Comparison of ENCODE assay signal across 8 cellular contexts in the genomic region with DNA sequence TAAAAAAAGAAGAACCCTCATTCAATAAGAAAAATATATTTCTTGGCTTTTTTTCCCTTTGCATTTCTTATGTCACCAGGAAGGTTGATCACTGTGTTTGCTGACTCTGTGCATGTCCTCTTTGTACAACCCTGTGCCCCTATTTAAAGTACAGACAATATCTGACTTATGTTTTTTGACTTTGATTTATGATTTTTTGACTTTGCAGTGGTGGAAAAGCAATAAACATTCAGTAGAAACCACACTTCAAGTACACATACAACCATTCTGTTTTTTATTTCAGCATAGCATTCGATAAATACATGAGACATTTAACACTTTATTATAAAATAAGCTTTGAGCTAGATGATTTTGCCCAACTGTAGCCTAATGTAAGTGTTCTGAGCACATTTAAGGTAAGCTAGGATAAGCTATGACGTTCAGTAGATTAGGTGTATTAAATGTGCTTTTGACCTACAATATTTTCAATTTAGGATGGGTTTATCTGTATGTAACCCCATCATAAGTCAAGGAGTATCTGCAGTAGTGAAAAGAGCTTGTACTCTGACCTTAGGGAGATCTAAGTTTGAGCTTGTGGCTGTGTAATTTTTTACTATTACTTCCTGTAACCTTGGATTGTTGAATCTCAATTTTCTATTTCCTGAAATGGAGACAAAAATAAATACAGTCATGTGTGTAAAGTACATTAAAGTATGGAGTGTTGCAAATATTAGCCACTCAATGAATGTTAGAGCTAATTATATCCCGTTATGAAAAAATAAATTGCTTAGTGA. TPM values are rescaled to one million over a fixed set of nuclear protein-coding genes. Genes with fewer than 3 reads are reported as not detected.
DNase-seq lines count a peak whose midpoint lies in the region; ATAC-seq and TF ChIP-seq lines count a peak whose summit lies in the region.

No MANE protein-coding gene starts in this region.

- no peaks in the 10 kb centered on the region for H3K9me2 ChIP-seq in Loucy (replicated peaks; ENCODE audit: low read depth, low read length)

- peaks cover 2% of the 10 kb centered on the region for H3K36me3 ChIP-seq in GM06990 (ENCODE audit: control insufficient read depth, insufficient read depth, low read length)
- no peaks in the 10 kb centered on the region for H3K36me3 ChIP-seq in Loucy (ENCODE audit: insufficient read depth, low read length)
- H3K36me3 ChIP-seq in endodermal cell (ENCODE audit: control insufficient read depth, insufficient read depth, low read length) = no peaks in the 10 kb centered on the region
- no peaks in the 10 kb centered on the region for H3K36me3 ChIP-seq in prostate gland

- ATAC-seq in HG02938 (IDR thresholded peaks at IDR 0.05; ENCODE audit: unreplicated experiment) = no peak
- ATAC-seq in HG02798 (IDR thresholded peaks at IDR 0.05; ENCODE audit: poor library complexity, unreplicated experiment) = no peak

- H3K9me3 ChIP-seq in Loucy (ENCODE audit: insufficient read depth, low read depth, low read length) (no peaks in the 10 kb centered on the region), endodermal cell (ENCODE audit: control insufficient read depth, low read length) (no peaks in the 10 kb centered on the region), prostate gland (no peaks in the 10 kb centered on the region)

- H3K27ac Mint-ChIP-seq in endodermal cell = no peak overlapping the region

- H3K4me1 Mint-ChIP-seq in endodermal cell = peaks cover 13% of the 10 kb centered on the region

- 0 out of 2 replicates have a peak, but pooled peaks cover 4% of the 10 kb centered on the region for H3K79me2 ChIP-seq in Loucy (ENCODE audit: insufficient read depth, low read length)

- no peak for TF ChIP-seq POLR2A in prostate gland (IDR thresholded peaks at IDR 0.05)

- H3F3A ChIP-seq in Loucy (ENCODE audit: low read depth) = no peaks in the 10 kb centered on the region

- H3K9me3 Mint-ChIP-seq in endodermal cell = no peaks in the 10 kb centered on the region

- 94 to 100% methylated on average over 1 to 3 of the region's 3 CpGs for WGBS in endodermal cell (ENCODE audit: insufficient coverage in 1 of 2, insufficient read length in 1 of 2), 2 experiments
- 65% methylated on average over 3 of the region's 3 CpGs for WGBS in prostate gland

- H3K27ac ChIP-seq in endodermal cell (ENCODE audit: low read depth, low read length) = no peak overlapping the region
- H3K27ac ChIP-seq in prostate gland = peak overlapping the region; percentile 95 to 98

- peak overlapping the region; percentile 77 for H3K4me2 ChIP-seq in Loucy (ENCODE audit: low read depth, low read length, poor library complexity, severe bottlenecking)

- H3K4me1 ChIP-seq in Loucy (ENCODE audit: insufficient read depth, low read length, poor library complexity, severe bottlenecking) (peaks cover 33% of the 10 kb centered on the region), endodermal cell (ENCODE audit: control insufficient read depth, insufficient read depth, low read length) (peaks cover 3% of the 10 kb centered on the region), prostate gland (replicated peaks) (no peaks in the 10 kb centered on the region)

- peak overlapping the region; percentile 77 for H3K4me3 Mint-ChIP-seq in endodermal cell

- peak overlapping the region; percentile 98 for H2AFZ ChIP-seq in Loucy (ENCODE audit: low read length)

- H3K27me3 Mint-ChIP-seq in endodermal cell (ENCODE audit: insufficient read depth) = no peaks in the 10 kb centered on the region

- DNase-seq in GM06990 (ENCODE audit: extremely low read depth, insufficient read length) (no peak), endodermal cell (no peak), prostate gland (ENCODE audit: low spot score) (no peak), posterior vena cava (ENCODE audit: low spot score) (no peak), SW480 (ENCODE audit: low spot score) (no peak)

- no peaks in the 10 kb centered on the region for H3K36me3 Mint-ChIP-seq in endodermal cell (ENCODE audit: low read depth)

- TF ChIP-seq CTCF in GM06990 (IDR thresholded peaks at IDR 0.05; ENCODE audit: insufficient read depth, low read length, poor library complexity, severe bottlenecking) = no peak
- TF ChIP-seq CTCF in Loucy (conservative IDR thresholded peaks at IDR 0.05; ENCODE audit: low read length) = no peak
- TF ChIP-seq CTCF in endodermal cell (conservative IDR thresholded peaks at IDR 0.05) = no peak
- no peak for TF ChIP-seq CTCF in prostate gland (IDR thresholded peaks at IDR 0.05)

- intact Hi-C loops in prostate gland (cut with DNase I) (loop anchor here (5.0 kb wide), 2 partner anchors 446 to 501 kb away; no protein-coding TSS in a partner anchor), posterior vena cava (cut with DNase I) (no loop called here)

- H3K4me3 ChIP-seq in GM06990 (replicated peaks; ENCODE audit: low read depth, low read length) (peak overlapping the region; percentile 89), Loucy (ENCODE audit: low read length, poor library complexity, severe bottlenecking) (peak overlapping the region; percentile 97), endodermal cell (ENCODE audit: low read length) (peak overlapping the region; percentile 72), prostate gland (peak overlapping the region; percentile 60 to 69)

- H3K9ac ChIP-seq in Loucy (ENCODE audit: low read depth, low read length, poor library complexity, severe bottlenecking) (peak overlapping the region; percentile 96), endodermal cell (ENCODE audit: extremely low read depth, low read length, poor library complexity, severe bottlenecking) (no peak overlapping the region)

- H4K20me1 ChIP-seq in Loucy (ENCODE audit: insufficient read depth, low read length, poor library complexity, severe bottlenecking) = no peaks in the 10 kb centered on the region

- H3K27me3 ChIP-seq in GM06990 (replicated peaks; ENCODE audit: control insufficient read depth, insufficient read depth, low read length) (no peaks in the 10 kb centered on the region), Loucy (ENCODE audit: insufficient read depth, low read length, poor library complexity, severe bottlenecking) (no peaks in the 10 kb centered on the region), endodermal cell (ENCODE audit: control insufficient read depth, insufficient read depth, low read length, poor library complexity, severe bottlenecking) (no peaks in the 10 kb centered on the region), prostate gland (replicated peaks; ENCODE audit: insufficient read depth) (no peaks in the 10 kb centered on the region)

RNA-seq across cellular contexts. Expression of a gene that starts 1.2 kb away (rescaled TPM):
- total RNA-seq in endodermal cell = 1 to 10 TPM; 2.6 to 3.1 TPM
- polyA plus RNA-seq in endodermal cell (2013, experiment 1 of 2) = 2.2 TPM
- polyA plus RNA-seq in endodermal cell (2013, experiment 2 of 2) = 2.4 TPM
- 10 to 100 TPM in 1 of 2 donors, 1 to 10 TPM in 1; 7.6 to 10.7 TPM for total RNA-seq in prostate gland
- 1 to 10 TPM; 5.1 to 9.2 TPM for total RNA-seq in posterior vena cava

RNA-seq across cellular contexts. Expression of a gene that starts 16.3 kb away (rescaled TPM):
- total RNA-seq in endodermal cell (10 to 100 TPM; 14.8 to 19.4 TPM), prostate gland (1 to 10 TPM; 1.5 to 1.9 TPM), posterior vena cava (1 to 10 TPM; 3.1 to 6.9 TPM)
- polyA plus RNA-seq in endodermal cell (2013, experiment 1 of 2) = 42.3 TPM
- 38.7 TPM for polyA plus RNA-seq in endodermal cell (2013, experiment 2 of 2)
